Comparison of ENCODE assay signal across 9 cellular contexts in genomic region chr4:89837385-89837995, GRCh38. TPM values are rescaled to one million over a fixed set of nuclear protein-coding genes. Genes with fewer than 3 reads are reported as not detected.
A peak's percentile ranks its signal among the peaks of the same experiment; 100 is the strongest.
DNase-seq lines count a peak whose midpoint lies in the region; ATAC-seq, FAIRE-seq and TF ChIP-seq lines count a peak whose summit lies in the region.
"Had no signal": no experiment of that assay in that cellular context is flagged by ENCODE, and none has a peak within 500 bp of the region (broad histone marks: within the 10 kb centered on the region; RNA-seq: fewer than 3 reads in every experiment).

No MANE protein-coding gene starts in this region.

- H3K9me2 ChIP-seq in MM.1S (replicated peaks; ENCODE audit: insufficient read depth, low read length), result no peaks in the 10 kb centered on the region

- H3K4me3 Mint-ChIP-seq in naive thymus-derived CD8-positive, alpha-beta T cell, result peak overlapping the region; percentile 64 to 85 (median 80)

- H3K4me1 ChIP-seq in MM.1S (ENCODE audit: low read length), result no peaks in the 10 kb centered on the region

- H3K9me3 ChIP-seq in MM.1S (replicated peaks; ENCODE audit: insufficient read depth, low read length), result no peaks in the 10 kb centered on the region

- H3K27me3 Mint-ChIP-seq in naive thymus-derived CD8-positive, alpha-beta T cell, result peaks cover 40 to 87% (median 49%) of the 10 kb centered on the region in 5 donors

- H2AFZ ChIP-seq in MM.1S (ENCODE audit: low read length), result peak overlapping the region; percentile 57; the same call in 1 of the 2 replicates

- no peak overlapping the region for H3K27ac ChIP-seq in MM.1S (ENCODE audit: low read length)

- H3K27ac Mint-ChIP-seq in naive thymus-derived CD8-positive, alpha-beta T cell, result peak overlapping the region in 1 of 10 donors; percentile 33

- no peaks in the 10 kb centered on the region for H3K9me3 Mint-ChIP-seq in naive thymus-derived CD8-positive, alpha-beta T cell

- DNase-seq in activated effector memory CD4-positive, alpha-beta T cell treated with anti-CD3 and anti-CD28 coated beads, Interleukin-2, amount 50 U/mL, for 16 hours, result peak; percentile 70
- DNase-seq in activated effector memory CD4-positive, alpha-beta T cell treated with Interleukin-2 at 50 U/mL for 16 hours, result no peak
- DNase-seq in MM.1S (no peak), fibroblast of pulmonary artery (ENCODE audit: low read depth) (peak; percentile 50), GM19239 (ENCODE audit: insufficient read length, low spot score) (no peak)
- peak; percentile 47 to 53 for DNase-seq in activated T-cell treated with anti-CD3 and anti-CD28 coated beads, Interleukin-2, amount 50 U/mL, for 48 hours
- peak in 4 of 10 donors; percentile 2 to 23 (median 6) for DNase-seq in naive thymus-derived CD8-positive, alpha-beta T cell

- H3K36me3 Mint-ChIP-seq in naive thymus-derived CD8-positive, alpha-beta T cell, result peaks cover 0 to 1% (median 0%) of the 10 kb centered on the region in 3 donors

- peak; percentile 56 to 61 for ATAC-seq in naive thymus-derived CD8-positive, alpha-beta T cell
- no peak for ATAC-seq in GM21576 (IDR thresholded peaks at IDR 0.05; ENCODE audit: unreplicated experiment)

- no peaks in the 10 kb centered on the region for H3K27me3 ChIP-seq in MM.1S (replicated peaks; ENCODE audit: insufficient read depth, low read length)

- TF ChIP-seq CTCF in MM.1S (IDR thresholded peaks at IDR 0.05; ENCODE audit: low read length) (no peak), fibroblast of pulmonary artery (IDR thresholded peaks at IDR 0.05; ENCODE audit: low read length, missing control alignments) (no peak)

- H3F3A ChIP-seq in MM.1S (ENCODE audit: insufficient read depth, low read length), result no peaks in the 10 kb centered on the region

- no peak for FAIRE-seq in GM19239 (lab: Jason Lieb, UNC)
- FAIRE-seq: GM18507 had no signal

- POLR2A ChIA-PET in naive thymus-derived CD8-positive, alpha-beta T cell (lab: Charles Lee), result no interaction called here

- peak overlapping the region; percentile 51; the same call in 1 of the 2 replicates for H3K4me2 ChIP-seq in MM.1S (ENCODE audit: low read depth, low read length)

- no peak overlapping the region for H3K9ac ChIP-seq in MM.1S (ENCODE audit: low read length)

- H3K36me3 ChIP-seq in MM.1S (replicated peaks; ENCODE audit: insufficient read depth, low read length), result no peaks in the 10 kb centered on the region

- peaks cover 10 to 23% (median 15%) of the 10 kb centered on the region in 4 donors for H3K4me1 Mint-ChIP-seq in naive thymus-derived CD8-positive, alpha-beta T cell

- H3K79me2 ChIP-seq in MM.1S (ENCODE audit: low read length), result no peaks in the 10 kb centered on the region

- H3K4me3 ChIP-seq in MM.1S (ENCODE audit: low read length) (peak overlapping the region; percentile 54), fibroblast of pulmonary artery (replicated peaks; ENCODE audit: low read depth, low read length) (peak overlapping the region; percentile 73)

- no peaks in the 10 kb centered on the region for H4K20me1 ChIP-seq in MM.1S (ENCODE audit: insufficient read depth, low read length)

RNA-seq across cellular contexts. Expression of gene SNCA, which starts 0.5 kb away (rescaled TPM):
- total RNA-seq in naive thymus-derived CD8-positive, alpha-beta T cell, result not detected
- not detected for polyA plus RNA-seq in naive thymus-derived CD8-positive, alpha-beta T cell

RNA-seq across cellular contexts. Expression of gene MMRN1, which starts 57.2 kb away (rescaled TPM):
- total RNA-seq in naive thymus-derived CD8-positive, alpha-beta T cell, result under 1 TPM; 0.08 to 0.11 TPM
- polyA plus RNA-seq in naive thymus-derived CD8-positive, alpha-beta T cell, result not detected

Comparison
In these comparisons a context has a peak if more than half of its experiments do, and no peak if none do; other contexts are left out.
1. DNase-seq: peak in activated effector memory CD4-positive, alpha-beta T cell treated with anti-CD3 and anti-CD28 coated beads, Interleukin-2, amount 50 U/mL, for 16 hours (single experiment), activated T-cell treated with anti-CD3 and anti-CD28 coated beads, Interleukin-2, amount 50 U/mL, for 48 hours (2 of 2) and fibroblast of pulmonary artery (single experiment); none in activated effector memory CD4-positive, alpha-beta T cell treated with Interleukin-2 at 50 U/mL for 16 hours (single experiment), MM.1S (single experiment) and GM19239 (single experiment).